Comparison of ENCODE assay signal across 14 cellular contexts in the genomic region with DNA sequence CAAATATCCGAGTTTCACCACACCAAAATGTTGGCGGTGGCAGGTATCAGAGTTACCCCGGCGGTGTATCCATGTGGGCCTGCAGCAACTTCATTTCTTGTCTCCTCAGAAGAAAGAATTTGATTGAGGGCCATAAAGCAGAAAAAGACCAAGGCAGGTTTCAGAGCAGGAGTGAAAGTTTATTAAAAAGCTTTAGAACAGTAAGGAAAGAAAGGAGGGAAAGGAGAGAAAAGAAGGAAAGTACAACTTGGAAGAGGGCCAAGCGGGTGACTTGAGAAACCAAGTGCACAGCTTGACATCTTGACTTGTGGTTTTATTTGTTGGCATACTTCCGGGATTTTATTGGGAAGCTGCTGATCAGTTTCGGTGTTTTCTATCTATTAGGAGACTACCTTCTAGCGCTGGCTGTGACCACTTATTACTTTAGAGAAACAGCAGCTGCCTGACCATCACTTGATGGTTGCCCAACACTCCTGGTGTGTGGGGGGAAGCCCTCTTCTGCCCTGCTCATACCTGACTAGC.
"Had no signal": no experiment of that assay in that cellular context is flagged by ENCODE, and none has a peak within 500 bp of the region (broad histone marks: within the 10 kb centered on the region; RNA-seq: fewer than 3 reads in every experiment).

No MANE protein-coding gene starts in this region.

- H3K27ac ChIP-seq: body of pancreas, coronary artery, heart right ventricle, left ventricle myocardium inferior, ovary, upper lobe of left lung had no signal

- DNase-seq: activated CD4-positive, alpha-beta T cell treated with anti-CD3 and anti-CD28 coated beads, Interleukin-2, amount 50 U/mL, for 1 hour; activated naive CD4-positive, alpha-beta T cell treated with anti-CD3 and anti-CD28 coated beads, Interleukin-2, amount 50 U/mL, for 16 hours; amniotic stem cell; body of pancreas; central memory CD4-positive, alpha-beta T cell; effector CD8-positive, alpha-beta T cell; foreskin melanocyte; heart right ventricle; left ventricle myocardium inferior; ovary; stimulated activated CD4-positive, alpha-beta T cell treated with anti-CD3 and anti-CD28 coated beads, Interleukin-12 subunit alpha, Interleukin-12 subunit beta, amount 100 ng/mL, for 4 hours; stimulated activated naive CD4-positive, alpha-beta T cell treated with Interleukin-2 at 50 U/mL for 16 hours; upper lobe of left lung had no signal

- ATAC-seq: body of pancreas, heart right ventricle had no signal
